Comparison of ENCODE assay signal across 19 cellular contexts in the genomic region with DNA sequence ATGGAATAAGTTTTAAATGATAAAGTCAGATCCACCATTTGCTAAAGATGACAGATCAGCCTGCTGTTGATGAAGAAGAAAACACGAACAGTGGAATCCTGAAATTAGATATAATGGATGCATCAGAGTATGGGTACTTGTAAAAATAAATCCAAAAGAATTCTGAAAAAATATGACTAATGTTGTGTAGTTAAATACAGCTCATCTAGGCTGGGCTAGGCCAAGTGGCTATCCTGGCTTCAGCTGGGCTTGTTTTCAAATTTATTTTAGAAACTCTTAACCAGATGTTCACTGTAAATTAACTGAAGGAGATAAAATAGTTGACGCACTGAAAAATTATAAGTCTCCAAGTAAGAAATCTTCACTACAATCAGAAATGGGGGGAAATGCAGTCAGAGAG. TPM values are rescaled to one million over a fixed set of nuclear protein-coding genes. Genes with fewer than 3 reads are reported as not detected.
DNase-seq lines count a peak whose midpoint lies in the region; ATAC-seq and TF ChIP-seq lines count a peak whose summit lies in the region.
"Had no signal": no experiment of that assay in that cellular context is flagged by ENCODE, and none has a peak within 500 bp of the region (broad histone marks: within the 10 kb centered on the region; RNA-seq: fewer than 3 reads in every experiment).

No MANE protein-coding gene starts in this region.

- H3K4me3 Mint-ChIP-seq in neural crest cell = no peak overlapping the region
- H3K4me3 Mint-ChIP-seq: CD4-positive, alpha-beta memory T cell had no signal

- H3K36me3 Mint-ChIP-seq in neural crest cell (ENCODE audit: low read depth) = no peaks in the 10 kb centered on the region

- H3K9ac ChIP-seq in GM23248 = no peak overlapping the region
- H3K9ac ChIP-seq: BLaER1 had no signal

- TF ChIP-seq CTCF in neural crest cell (conservative IDR thresholded peaks at IDR 0.05) (no peak), A673 (conservative IDR thresholded peaks at IDR 0.05; ENCODE audit: low read depth, low read length) (no peak), suprapubic skin (IDR thresholded peaks at IDR 0.05) (no peak)

- no peaks in the 10 kb centered on the region for H3K9me3 Mint-ChIP-seq in neural crest cell
- H3K9me3 Mint-ChIP-seq: CD4-positive, alpha-beta memory T cell had no signal

- H3K27ac ChIP-seq in GM23248 = no peak overlapping the region
- H3K27ac ChIP-seq in A673 (ENCODE audit: low read depth, low read length, poor library complexity, severe bottlenecking) = no peak overlapping the region
- H3K27ac ChIP-seq in suprapubic skin = no peak overlapping the region
- H3K27ac ChIP-seq: BLaER1, PC-9 had no signal

- POLR2A ChIA-PET in A673 (lab: Charles Lee; ENCODE audit: low non-redundant PET) = no interaction called here

- no peak overlapping the region for H3K4me3 ChIP-seq in GM23248
- no peak overlapping the region for H3K4me3 ChIP-seq in A673 (ENCODE audit: low read depth, low read length, poor library complexity, severe bottlenecking)
- no peak overlapping the region for H3K4me3 ChIP-seq in suprapubic skin
- H3K4me3 ChIP-seq: BLaER1, HAP-1, PC-9 had no signal

- no peaks in the 10 kb centered on the region for H4K20me1 ChIP-seq in GM23248 (ENCODE audit: insufficient read depth)
- H4K20me1 ChIP-seq: BLaER1 had no signal

- in situ Hi-C loops in GM23248 (cut with MboI) = loop anchor here (25.0 kb wide), 1 partner anchor 211 kb away; no protein-coding TSS in a partner anchor

- H3K36me3 ChIP-seq in GM23248 (ENCODE audit: low read depth) = no peaks in the 10 kb centered on the region
- H3K36me3 ChIP-seq in A673 (ENCODE audit: insufficient read depth, low read length, poor library complexity, severe bottlenecking) = no peaks in the 10 kb centered on the region
- H3K36me3 ChIP-seq in suprapubic skin = no peaks in the 10 kb centered on the region
- H3K36me3 ChIP-seq: BLaER1, HAP-1 had no signal

- H3K9me3 ChIP-seq in GM23248 (ENCODE audit: low read depth) (no peaks in the 10 kb centered on the region), A673 (ENCODE audit: low read depth, low read length, poor library complexity, severe bottlenecking) (no peaks in the 10 kb centered on the region), suprapubic skin (no peaks in the 10 kb centered on the region)
- H3K9me3 ChIP-seq: BLaER1, HAP-1 had no signal

- ATAC-seq in GM18505 (IDR thresholded peaks at IDR 0.05; ENCODE audit: unreplicated experiment) = no peak
- no peak for ATAC-seq in HG03095 (IDR thresholded peaks at IDR 0.05; ENCODE audit: unreplicated experiment)

- H3K9me2 ChIP-seq in GM23248 (ENCODE audit: insufficient read depth) = no peaks in the 10 kb centered on the region

- H3K27me3 ChIP-seq in GM23248 (replicated peaks; ENCODE audit: insufficient read depth) (no peaks in the 10 kb centered on the region), A673 (replicated peaks; ENCODE audit: insufficient read depth, low read depth, low read length, poor library complexity) (no peaks in the 10 kb centered on the region), suprapubic skin (no peaks in the 10 kb centered on the region)
- H3K27me3 ChIP-seq: BLaER1 had no signal

- H3K27ac Mint-ChIP-seq in neural crest cell (ENCODE audit: unreplicated experiment) = peak overlapping the region; percentile 57
- H3K27ac Mint-ChIP-seq: CD4-positive, alpha-beta memory T cell had no signal

- 72 to 83% methylated on average over 2 of the region's 2 CpGs for WGBS in GM23248 (ENCODE audit: low coverage in 1 of 2, low lambda C conversion rate in 2 of 2, missing lambda C conversion rate in 2 of 2), 2 experiments
- WGBS in suprapubic skin = 80% methylated on average over 2 of the region's 2 CpGs

- H2AFZ ChIP-seq in GM23248 = no peak overlapping the region
- H2AFZ ChIP-seq: PC-9 had no signal

- peaks cover 6% of the 10 kb centered on the region; the same call in 1 of the 2 replicates for H3K4me1 ChIP-seq in GM23248 (ENCODE audit: insufficient read depth)
- no peaks in the 10 kb centered on the region for H3K4me1 ChIP-seq in A673 (ENCODE audit: insufficient read depth, low read length, poor library complexity, severe bottlenecking)
- peaks cover 3% of the 10 kb centered on the region for H3K4me1 ChIP-seq in suprapubic skin
- H3K4me1 ChIP-seq: BLaER1 had no signal

- DNase-seq in AG08395 (ENCODE audit: low spot score) (peak; percentile 36), GM23248 (peak; percentile 43), RKO (ENCODE audit: low spot score) (peak; percentile 24), neural crest cell (ENCODE audit: low read depth, low spot score) (no peak), A673 (ENCODE audit: low spot score) (no peak), suprapubic skin (ENCODE audit: low spot score in 2 of 2) (no peak)
- DNase-seq: 8988T; Calu3; CD4-positive, alpha-beta memory T cell; DMS53; NCI-H1105 treated with DMSO at 0.1 percent for 48 hours; NCI-H1694; NCI-H524; NCI-H82; PC-9 had no signal

- CTCF ChIA-PET in A673 (lab: Charles Lee) = no interaction called here

- no peaks in the 10 kb centered on the region for H3K4me1 Mint-ChIP-seq in neural crest cell

- TF ChIP-seq POLR2A in GM18505 (IDR thresholded peaks at IDR 0.05; ENCODE audit: borderline replicate concordance, extremely low read depth, insufficient read depth, insufficient read length) (no peak), suprapubic skin (IDR thresholded peaks at IDR 0.05) (no peak)

- no peaks in the 10 kb centered on the region for H3K27me3 Mint-ChIP-seq in neural crest cell (ENCODE audit: low read depth)

- peaks cover 10% of the 10 kb centered on the region; the same call in 1 of the 2 replicates for H3F3A ChIP-seq in GM23248 (ENCODE audit: insufficient read depth)

- no peak overlapping the region for H3K4me2 ChIP-seq in GM23248 (ENCODE audit: unreplicated experiment)
- H3K4me2 ChIP-seq: BLaER1, PC-9 had no signal

- intact Hi-C loops in A673 (cut with micrococcal nuclease; ENCODE audit: unreplicated experiment) = no loop called here

- H3K79me2 ChIP-seq in GM23248 (ENCODE audit: insufficient read depth) = no peaks in the 10 kb centered on the region

- no TSS peak for BruUV-seq in A673 (replicated peaks; lab: Mats Ljungman, UMichigan)

- TF ChIP-seq EP300 in suprapubic skin (IDR thresholded peaks at IDR 0.05) = no peak

RNA-seq across cellular contexts. Expression of gene RGS2, which starts 7.4 kb away (rescaled TPM):
- 0.38 and 0.43 TPM in 2 replicates for total RNA-seq in GM23248 (2014; rRNA removed; shearing (Covaris generic))
- 2.2 and 3.8 TPM in 2 replicates for polyA plus RNA-seq in GM23248 (2016; fragmentation: Nextera tagmentation; extraction: Ambion mirVana)
- total RNA-seq in neural crest cell (12.3 and 13.3 TPM in 2 replicates), A673 (2021) (24.2 and 24.7 TPM in 2 replicates), suprapubic skin (10 to 100 TPM; 20.4 to 84.5 (median 36.4) TPM)

Comparison
In these comparisons a context has a peak if more than half of its experiments do, and no peak if none do; other contexts are left out.
1. DNase-seq: peak in AG08395 (single experiment), GM23248 (single experiment) and RKO (single experiment); none in neural crest cell (single experiment), A673 (single experiment) and suprapubic skin (0 of 2).